Comparison of ENCODE assay signal across 10 cellular contexts in the genomic region with DNA sequence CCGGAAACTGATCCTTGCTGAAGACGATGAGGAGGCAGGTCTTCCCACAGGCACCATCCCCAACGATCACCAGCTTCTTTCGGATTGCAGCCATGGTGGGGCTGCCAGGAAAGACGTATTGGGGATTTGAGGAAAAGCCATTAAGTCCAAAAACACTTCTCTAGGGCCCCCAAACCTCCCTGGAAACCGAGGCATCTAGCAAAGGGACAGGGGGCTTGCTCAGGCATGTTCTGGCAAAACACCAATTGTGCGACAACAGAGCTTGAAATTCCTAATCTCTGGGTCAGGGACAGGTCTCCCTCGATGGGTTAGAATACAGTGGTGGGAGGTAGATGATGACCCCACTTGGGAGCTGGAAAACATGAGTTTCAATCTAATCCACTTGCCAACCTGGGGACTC. TPM values are rescaled to one million over a fixed set of nuclear protein-coding genes. Genes with fewer than 3 reads are reported as not detected.
A peak's percentile ranks its signal among the peaks of the same experiment; 100 is the strongest.
DNase-seq lines count a peak whose midpoint lies in the region; ATAC-seq and TF ChIP-seq lines count a peak whose summit lies in the region.
"Had no signal": no experiment of that assay in that cellular context is flagged by ENCODE, and none has a peak within 500 bp of the region (broad histone marks: within the 10 kb centered on the region; RNA-seq: fewer than 3 reads in every experiment).

No MANE protein-coding gene starts in this region.

- no peak for TF ChIP-seq EP300 in esophagus muscularis mucosa (IDR thresholded peaks at IDR 0.05)

- H3K4me3 ChIP-seq in NT2/D1 (ENCODE audit: insufficient read length, low read depth) (no peak overlapping the region), esophagus muscularis mucosa (no peak overlapping the region), psoas muscle (peak overlapping the region; percentile 69)

- H3K27ac ChIP-seq in C4-2B: peak overlapping the region; percentile 99
- H3K27ac ChIP-seq in esophagus muscularis mucosa (replicated peaks in 1 of 4): peak overlapping the region; percentile 97 to 100 (median 98)
- H3K27ac ChIP-seq in psoas muscle: peak overlapping the region; percentile 80

- no peak for TF ChIP-seq POLR2A in esophagus muscularis mucosa (IDR thresholded peaks at IDR 0.05; ENCODE audit: low read depth)

- TF ChIP-seq CTCF in C4-2B (conservative IDR thresholded peaks at IDR 0.05): no peak
- TF ChIP-seq CTCF in esophagus muscularis mucosa (IDR thresholded peaks at IDR 0.05): no peak
- no peak for TF ChIP-seq CTCF in psoas muscle (IDR thresholded peaks at IDR 0.05)

- peak overlapping the region; percentile 57 for H3K9ac ChIP-seq in NT2/D1 (ENCODE audit: insufficient read length, low read depth)

- WGBS in esophagus muscularis mucosa: 79% methylated on average over 4 of the region's 8 CpGs
- 71 to 80% (median 74%) methylated on average over 8 of the region's 8 CpGs for WGBS in psoas muscle, 3 donors

- H3K27me3 ChIP-seq in NT2/D1 (ENCODE audit: insufficient read depth, insufficient read length) (peaks cover 20% of the 10 kb centered on the region), esophagus muscularis mucosa (no peaks in the 10 kb centered on the region), psoas muscle (ENCODE audit: insufficient read depth in 3 of 3, low read length in 2 of 3) (no peaks in the 10 kb centered on the region)

- intact Hi-C loops in esophagus muscularis mucosa (cut with DNase I): loop anchor here (10.0 kb wide), 1 partner anchor 239 kb away; no protein-coding TSS in a partner anchor
- intact Hi-C loops in psoas muscle (cut with DNase I): no loop called here

- no peaks in the 10 kb centered on the region for H3K9me3 ChIP-seq in NT2/D1 (ENCODE audit: insufficient read depth, low read length)
- no peaks in the 10 kb centered on the region for H3K9me3 ChIP-seq in esophagus muscularis mucosa
- H3K9me3 ChIP-seq in psoas muscle: no peaks in the 10 kb centered on the region

- H3K4me1 ChIP-seq in NT2/D1 (ENCODE audit: insufficient read depth, insufficient read length) (peaks cover 44% of the 10 kb centered on the region), esophagus muscularis mucosa (peaks cover 76 to 83% (median 80%) of the 10 kb centered on the region in 4 donors), psoas muscle (peaks cover 53% of the 10 kb centered on the region)

- no peak for DNase-seq in NT2/D1 (ENCODE audit: low read depth, low spot score)
- no peak for DNase-seq in esophagus muscularis mucosa (ENCODE audit: extremely low spot score)
- no peak for DNase-seq in psoas muscle
- no peak for DNase-seq in NCI-H1417 treated with DMSO at 0.1 percent for 48 hours (lab: John Stamatoyannopoulos, UW)
- DNase-seq in activated CD4-positive, CD25-positive, alpha-beta regulatory T cell treated with anti-CD3 and anti-CD28 coated beads, Interleukin-2, amount 50 U/mL, for 72 hours: no peak
- no peak for DNase-seq in stimulated activated CD4-positive, alpha-beta T cell treated with anti-CD3 and anti-CD28 coated beads, Interleukin-1b, Interleukin-23, amount 100 ng/mL, for 48 hours
- no peak for DNase-seq in NCI-H1105 (lab: John Stamatoyannopoulos, UW)
- DNase-seq: activated naive CD4-positive, alpha-beta T cell treated with anti-CD3 and anti-CD28 coated beads, Interleukin-2, amount 50 U/mL, for 16 hours; NCI-H1694 had no signal

- H3K36me3 ChIP-seq in NT2/D1 (ENCODE audit: insufficient read depth, insufficient read length, low read length): peaks cover 59% of the 10 kb centered on the region
- H3K36me3 ChIP-seq in esophagus muscularis mucosa: peaks cover 0 to 47% (median 27%) of the 10 kb centered on the region in 4 donors
- H3K36me3 ChIP-seq in psoas muscle (ENCODE audit: insufficient read depth in 1 of 2, low read depth in 1 of 2): peaks cover 0 to 26% of the 10 kb centered on the region in 2 donors

- no peak for ATAC-seq in psoas muscle

RNA-seq across cellular contexts. Expression of gene RHOC, which starts 3.2 kb away (rescaled TPM):
- total RNA-seq in esophagus muscularis mucosa (100 to 1,000 TPM; 222 to 374 (median 324) TPM), psoas muscle (10 to 100 TPM; 43.5 to 88.3 (median 75.5) TPM)
- polyA plus RNA-seq in psoas muscle: 10 to 100 TPM; 39.1 to 89.7 (median 76.9) TPM

RNA-seq across cellular contexts. Expression of gene PPM1J, which starts 11.4 kb away (rescaled TPM):
- total RNA-seq in esophagus muscularis mucosa: 1 to 10 TPM in 3 of 4 donors, under 1 TPM in 1; 0.42 to 3.6 (median 2.3) TPM
- 1 to 10 TPM; 4.1 to 7.2 (median 6.1) TPM for total RNA-seq in psoas muscle
- polyA plus RNA-seq in psoas muscle: 1 to 10 TPM; 4.1 to 8.8 (median 6.0) TPM

RNA-seq across cellular contexts. Expression of gene MOV10, which starts 29.2 kb away (rescaled TPM):
- total RNA-seq in esophagus muscularis mucosa (10 to 100 TPM; 12.3 to 24.1 (median 18.7) TPM), psoas muscle (10 to 100 TPM in 2 of 4 donors, 1 to 10 TPM in 2; 5.3 to 10.6 (median 8.3) TPM)
- 1 to 10 TPM; 4.8 to 6.4 (median 6.4) TPM for polyA plus RNA-seq in psoas muscle
